Comparison of ENCODE assay signal across 7 cellular contexts in the genomic region with DNA sequence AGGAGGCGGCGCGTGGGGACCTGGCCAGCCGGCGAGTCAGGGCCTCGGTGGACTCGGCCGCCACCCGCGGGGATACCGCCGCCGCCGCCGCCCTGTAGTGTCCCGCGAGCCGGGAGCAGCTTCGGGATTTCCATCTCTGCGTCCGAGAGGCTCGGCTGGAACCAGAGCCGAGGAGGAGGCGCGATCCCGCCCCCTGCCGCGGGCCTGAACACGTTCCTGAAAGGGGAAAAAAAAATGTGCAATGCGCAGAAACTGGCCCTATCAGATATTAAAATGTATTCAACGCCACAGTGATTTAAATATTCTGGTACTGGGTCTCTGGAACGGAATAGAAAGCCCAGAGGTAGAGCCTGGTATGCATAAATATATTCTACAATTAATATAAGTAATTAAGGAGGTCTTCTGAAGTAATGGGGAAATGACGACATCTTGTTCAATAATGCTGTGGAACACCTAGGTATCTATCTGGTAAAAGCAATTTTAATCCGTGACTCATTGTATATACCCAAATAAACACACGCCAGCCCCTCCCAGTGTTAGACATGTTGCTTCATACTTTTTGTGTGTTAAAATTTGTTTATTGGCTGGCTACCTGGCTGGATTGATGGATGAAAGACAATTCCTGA. TPM values are rescaled to one million over a fixed set of nuclear protein-coding genes. Genes with fewer than 3 reads are reported as not detected.
DNase-seq lines count a peak whose midpoint lies in the region; ATAC-seq, FAIRE-seq and TF ChIP-seq lines count a peak whose summit lies in the region.
"Not testable (repeated sequence)": the region's sequence is repeated elsewhere in the genome, so short reads cannot be mapped to it uniquely, and the experiment has no call there.

A gene with protein sequence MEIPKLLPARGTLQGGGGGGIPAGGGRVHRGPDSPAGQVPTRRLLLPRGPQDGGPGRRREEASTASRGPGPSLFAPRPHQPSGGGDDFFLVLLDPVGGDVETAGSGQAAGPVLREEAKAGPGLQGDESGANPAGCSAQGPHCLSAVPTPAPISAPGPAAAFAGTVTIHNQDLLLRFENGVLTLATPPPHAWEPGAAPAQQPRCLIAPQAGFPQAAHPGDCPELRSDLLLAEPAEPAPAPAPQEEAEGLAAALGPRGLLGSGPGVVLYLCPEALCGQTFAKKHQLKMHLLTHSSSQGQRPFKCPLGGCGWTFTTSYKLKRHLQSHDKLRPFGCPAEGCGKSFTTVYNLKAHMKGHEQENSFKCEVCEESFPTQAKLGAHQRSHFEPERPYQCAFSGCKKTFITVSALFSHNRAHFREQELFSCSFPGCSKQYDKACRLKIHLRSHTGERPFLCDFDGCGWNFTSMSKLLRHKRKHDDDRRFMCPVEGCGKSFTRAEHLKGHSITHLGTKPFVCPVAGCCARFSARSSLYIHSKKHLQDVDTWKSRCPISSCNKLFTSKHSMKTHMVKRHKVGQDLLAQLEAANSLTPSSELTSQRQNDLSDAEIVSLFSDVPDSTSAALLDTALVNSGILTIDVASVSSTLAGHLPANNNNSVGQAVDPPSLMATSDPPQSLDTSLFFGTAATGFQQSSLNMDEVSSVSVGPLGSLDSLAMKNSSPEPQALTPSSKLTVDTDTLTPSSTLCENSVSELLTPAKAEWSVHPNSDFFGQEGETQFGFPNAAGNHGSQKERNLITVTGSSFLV (minus strand): TSS at position 172 of the 626 bp plus-strand sequence. CDS start 38 bp downstream, at position 134.

- TSS peak; percentile 65 for BruUV-seq in mammary epithelial cell (replicated peaks; lab: Mats Ljungman, UMichigan)

- peaks cover 25% of the 10 kb centered on the region for H3K4me1 Mint-ChIP-seq in T-helper 1 cell treated with Interleukin-12 subunit alpha and Interleukin-12 subunit beta and Interleukin-4 antibody, amounts not matched to agents 30 μg/mL and 1 μg/mL, for 36 hours (ENCODE audit: low read depth)

- not testable (repeated sequence) for H3K36me3 ChIP-seq in HUES48 (ENCODE audit: control insufficient read depth, insufficient read depth, low read length); mammary epithelial cell (ENCODE audit: insufficient read depth, low read length); pancreas

- peak within 1 kb of the TSS; percentile 66 for H2AFZ ChIP-seq in mammary epithelial cell (ENCODE audit: low read depth, low read length)

- not testable (repeated sequence) for H3K27me3 Mint-ChIP-seq in T-helper 1 cell treated with Interleukin-12 subunit alpha and Interleukin-12 subunit beta and Interleukin-4 antibody, amounts not matched to agents 30 μg/mL and 1 μg/mL, for 36 hours (ENCODE audit: low read depth)

- not testable (repeated sequence) for H3K79me2 ChIP-seq in mammary epithelial cell (ENCODE audit: insufficient read depth, low read length)

- intact Hi-C loops in mammary epithelial cell (cut with micrococcal nuclease); left ventricle myocardium superior (cut with micrococcal nuclease); pancreas (cut with DNase I): not testable (repeated sequence)

- H3K27me3 ChIP-seq in HUES48 (ENCODE audit: control insufficient read depth, insufficient read depth, low read length); mammary epithelial cell (ENCODE audit: insufficient read depth, low read length); pancreas: not testable (repeated sequence)

- not testable (repeated sequence) for FAIRE-seq in pancreas (lab: Jason Lieb, UNC)

- not testable (repeated sequence) for TF ChIP-seq CTCF in HFF-Myc (IDR thresholded peaks at IDR 0.05; ENCODE audit: low read depth, low read length, missing control alignments); mammary epithelial cell (conservative IDR thresholded peaks at IDR 0.05 in 1 of 2, IDR thresholded peaks at IDR 0.05 in 1 of 2; ENCODE audit: extremely low read depth in 1 of 2, insufficient read depth in 1 of 2, low read depth in 1 of 2, low read length in 2 of 2); pancreas (IDR thresholded peaks at IDR 0.05)

- H4K20me1 ChIP-seq in mammary epithelial cell (ENCODE audit: insufficient read depth, low read length), result not testable (repeated sequence)

- peak within 1 kb of the TSS; percentile 59 for H3K4me2 ChIP-seq in mammary epithelial cell (ENCODE audit: insufficient read depth, low read depth, low read length)

- ATAC-seq in GM18520 (IDR thresholded peaks at IDR 0.05; ENCODE audit: unreplicated experiment) (peak; percentile 42), left ventricle myocardium superior (peak; percentile 82), pancreas (peak; percentile 64 to 82 (median 70))

- H3K4me3 ChIP-seq in HFF-Myc (replicated peaks; ENCODE audit: low read depth, low read length) (peak within 1 kb of the TSS; percentile 43), HUES48 (ENCODE audit: low read depth, low read length) (peak within 1 kb of the TSS; percentile 37; the same call in 1 of the 2 replicates), mammary epithelial cell (replicated peaks in 1 of 3; ENCODE audit: insufficient read depth in 1 of 3, low read depth in 2 of 3, low read length in 3 of 3) (peak within 1 kb of the TSS; percentile 38 to 51 (median 46)), pancreas (peak within 1 kb of the TSS; percentile 20 to 48 (median 36))

- CTCF ChIA-PET in mammary epithelial cell (lab: Charles Lee; ENCODE audit: low non-redundant PET), result not testable (repeated sequence)

- in situ Hi-C loops in mammary epithelial cell (cut with MboI; ENCODE audit: low sequenced_read_pairs in 2 of 2), result loop anchor here (25.0 kb wide), 1 partner anchor 323 kb away; the partner anchor contains the start of gene ZXDB (in 2 of the 2)

- H3K4me3 Mint-ChIP-seq in T-helper 1 cell treated with Interleukin-12 subunit alpha and Interleukin-12 subunit beta and Interleukin-4 antibody, amounts not matched to agents 30 μg/mL and 1 μg/mL, for 36 hours, result peak within 1 kb of the TSS; percentile 73

- H3K9ac ChIP-seq in HUES48 (ENCODE audit: low read depth, low read length), result not testable (repeated sequence)
- H3K9ac ChIP-seq in mammary epithelial cell (ENCODE audit: insufficient read depth, low read length), result peak within 1 kb of the TSS; percentile 48

- peaks cover 64% of the 10 kb centered on the region for H3K9me3 ChIP-seq in HUES48 (ENCODE audit: control insufficient read depth, insufficient read depth, low read length)
- H3K9me3 ChIP-seq in mammary epithelial cell (replicated peaks; ENCODE audit: insufficient read depth, low read length); pancreas: not testable (repeated sequence)

- not testable (repeated sequence) for H3K27ac ChIP-seq in HUES48 (ENCODE audit: low read depth, low read length)
- H3K27ac ChIP-seq in mammary epithelial cell (ENCODE audit: insufficient read depth, low read depth, low read length), result peak within 1 kb of the TSS; percentile 44
- peak within 1 kb of the TSS; percentile 67 to 94 (median 84) for H3K27ac ChIP-seq in pancreas

- H3K9me3 Mint-ChIP-seq in T-helper 1 cell treated with Interleukin-12 subunit alpha and Interleukin-12 subunit beta and Interleukin-4 antibody, amounts not matched to agents 30 μg/mL and 1 μg/mL, for 36 hours, result not testable (repeated sequence)

- dilution Hi-C loops in mammary epithelial cell (cut with HindIII; ENCODE audit: low sequenced_read_pairs), result not testable (repeated sequence)

- WGBS in mammary epithelial cell (ENCODE audit: low coverage, missing lambda C conversion rate), result 26% methylated on average over 5 of the region's 35 CpGs
- WGBS in pancreas, 2 donors, result 2 to 28% methylated on average over 11 of the region's 35 CpGs

- H3K36me3 Mint-ChIP-seq in T-helper 1 cell treated with Interleukin-12 subunit alpha and Interleukin-12 subunit beta and Interleukin-4 antibody, amounts not matched to agents 30 μg/mL and 1 μg/mL, for 36 hours (ENCODE audit: low read depth), result not testable (repeated sequence)

- H3K4me1 ChIP-seq in HUES48 (ENCODE audit: control insufficient read depth, insufficient read depth, low read length); mammary epithelial cell (ENCODE audit: insufficient read depth, low read length): not testable (repeated sequence)
- H3K4me1 ChIP-seq in pancreas, result peaks cover 0 to 16% (median under 1%) of the 10 kb centered on the region in 3 donors

- DNase-seq in HFF-Myc (ENCODE audit: extremely low read depth, low read depth); left ventricle myocardium superior; pancreas: not testable (repeated sequence)
- DNase-seq in mammary epithelial cell, result peak; percentile 32

- peak within 1 kb of the TSS; percentile 85 for H3K27ac Mint-ChIP-seq in T-helper 1 cell treated with Interleukin-12 subunit alpha and Interleukin-12 subunit beta and Interleukin-4 antibody, amounts not matched to agents 30 μg/mL and 1 μg/mL, for 36 hours

RNA-seq across cellular contexts. Expression of the gene that starts here (rescaled TPM):
- total RNA-seq in mammary epithelial cell, result 1 to 10 TPM; 3.2 to 6.7 TPM
- polyA plus RNA-seq in mammary epithelial cell, result 1.2 TPM
- polyA minus RNA-seq in mammary epithelial cell, result 2.8 TPM
- total RNA-seq in left ventricle myocardium superior, result 3.7 TPM
- total RNA-seq in pancreas, result 1 to 10 TPM; 2.9 to 3.7 (median 3.2) TPM
- 1 to 10 TPM in 1 of 2 donors, under 1 TPM in 1; 0.57 to 1.3 TPM for polyA plus RNA-seq in pancreas
